ENCODE assay signal across 22 cellular contexts in the genomic region with DNA sequence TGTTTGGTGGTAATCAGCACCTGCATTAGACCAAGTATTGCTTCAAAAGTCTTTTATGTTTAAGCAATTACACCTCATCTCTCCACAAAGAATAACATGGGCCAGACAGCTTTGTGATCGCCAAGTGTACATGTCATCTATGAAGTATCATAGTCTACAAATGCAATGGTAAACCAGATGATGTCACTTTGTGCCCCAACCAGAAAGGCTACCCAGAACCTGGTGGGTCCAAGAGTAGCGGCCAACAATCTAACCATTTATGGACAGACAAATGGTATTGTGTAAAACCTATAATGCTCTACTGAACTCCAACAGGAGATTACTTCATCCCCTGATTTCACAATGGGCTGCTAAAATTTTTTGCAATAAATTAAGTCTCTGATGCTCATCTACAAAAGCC.
DNase-seq lines count a peak whose midpoint lies in the region; TF ChIP-seq lines count a peak whose summit lies in the region.
"Had no signal": no experiment of that assay in that cellular context is flagged by ENCODE, and none has a peak within 500 bp of the region (broad histone marks: within the 10 kb centered on the region; RNA-seq: fewer than 3 reads in every experiment).

No MANE protein-coding gene starts in this region.

- intact Hi-C loops in adrenal gland (cut with DNase I), result no loop called here
- intact Hi-C loops in activated naive CD4-positive, alpha-beta T cell treated with anti-CD3 and anti-CD28 coated beads for 36 hours (cut with micrococcal nuclease), result no loop called here

- H2AFZ ChIP-seq in GM23248, result no peak overlapping the region

- no peaks in the 10 kb centered on the region for H4K20me1 ChIP-seq in GM23248 (ENCODE audit: insufficient read depth)

- no peak overlapping the region for H3K4me3 Mint-ChIP-seq in activated naive CD4-positive, alpha-beta T cell treated with anti-CD3 and anti-CD28 coated beads for 36 hours
- H3K4me3 Mint-ChIP-seq: activated CD4-positive, alpha-beta T cell treated with anti-CD3 and anti-CD28 coated beads, Interleukin-2, amount 10 ng/mL, durations not matched to agents 24 days and 14 days; dendritic cell treated with granulocyte-macrophage colony-stimulating factor and Interleukin-4, amounts not matched to agents 40 ng/mL and 50 ng/mL, for 4 days; immature natural killer cell; memory B cell; naive B cell had no signal

- H3K9me3 Mint-ChIP-seq in activated naive CD4-positive, alpha-beta T cell treated with anti-CD3 and anti-CD28 coated beads for 36 hours, result no peaks in the 10 kb centered on the region
- H3K9me3 Mint-ChIP-seq: activated CD4-positive, alpha-beta T cell treated with anti-CD3 and anti-CD28 coated beads, Interleukin-2, amount 10 ng/mL, durations not matched to agents 24 days and 14 days; dendritic cell treated with granulocyte-macrophage colony-stimulating factor and Interleukin-4, amounts not matched to agents 40 ng/mL and 50 ng/mL, for 4 days; immature natural killer cell; memory B cell; naive B cell had no signal

- H3K27me3 ChIP-seq in GM23248 (replicated peaks; ENCODE audit: insufficient read depth) (no peaks in the 10 kb centered on the region), adrenal gland (no peaks in the 10 kb centered on the region)
- H3K27me3 ChIP-seq: ascending aorta, heart right ventricle, ovary had no signal

- H3K27ac ChIP-seq in GM23248 (no peak overlapping the region), adrenal gland (no peak overlapping the region)
- H3K27ac ChIP-seq: ascending aorta, heart right ventricle, ovary had no signal

- no peak for TF ChIP-seq CTCF in cardiac fibroblast (IDR thresholded peaks at IDR 0.05; ENCODE audit: low read depth, low read length)
- TF ChIP-seq CTCF in adrenal gland (IDR thresholded peaks at IDR 0.05), result no peak

- CTCF ChIA-PET in activated naive CD4-positive, alpha-beta T cell treated with anti-CD3 and anti-CD28 coated beads for 36 hours (lab: Charles Lee), result no interaction called here

- H3K36me3 Mint-ChIP-seq in activated naive CD4-positive, alpha-beta T cell treated with anti-CD3 and anti-CD28 coated beads for 36 hours (ENCODE audit: low read depth), result peaks cover 14% of the 10 kb centered on the region

- H3K4me1 ChIP-seq in GM23248 (ENCODE audit: insufficient read depth) (peaks cover 13% of the 10 kb centered on the region), adrenal gland (replicated peaks in 1 of 2) (no peaks in the 10 kb centered on the region)
- H3K4me1 ChIP-seq: heart right ventricle had no signal

- WGBS in GM23248 (ENCODE audit: low coverage in 1 of 2, low lambda C conversion rate in 2 of 2, missing lambda C conversion rate in 2 of 2), 2 experiments, result 98% methylated on average over 2 of the region's 2 CpGs
- 91 to 97% (median 94%) methylated on average over 2 of the region's 2 CpGs for WGBS in adrenal gland, 4 donors

- H3K4me3 ChIP-seq in GM23248 (no peak overlapping the region), cardiac fibroblast (replicated peaks in 1 of 2; ENCODE audit: low read depth in 2 of 2, low read length in 2 of 2) (no peak overlapping the region), adrenal gland (no peak overlapping the region)
- H3K4me3 ChIP-seq: ascending aorta, heart right ventricle, ovary had no signal

- DNase-seq in GM23248 (peak; percentile 42), NOMO-1 treated with dmso at 0.1 percent for 144 hours (lab: John Stamatoyannopoulos, UW; ENCODE audit: unreplicated experiment) (peak; percentile 48), cardiac fibroblast (ENCODE audit: low read depth in 2 of 2) (peak; percentile 27 to 77), kidney glomerular epithelial cell (lab: John Stamatoyannopoulos, UW) (peak; percentile 81), adrenal gland (no peak), ecto neural progenitor cell (ENCODE audit: low spot score) (no peak)
- no peak for DNase-seq in activated naive CD4-positive, alpha-beta T cell treated with anti-CD3 and anti-CD28 coated beads for 36 hours
- no peak for DNase-seq in stimulated activated CD4-positive, alpha-beta T cell treated with anti-CD3 and anti-CD28 coated beads, Interleukin-12 subunit alpha, Interleukin-12 subunit beta, amount 100 ng/mL, for 4 hours
- DNase-seq: activated CD4-positive, alpha-beta T cell treated with anti-CD3 and anti-CD28 coated beads, Interleukin-2, amount 10 ng/mL, durations not matched to agents 24 days and 14 days; activated CD8-positive, alpha-beta memory T cell treated with anti-CD3 and anti-CD28 coated beads, Interleukin-2, amount 50 U/mL, for 4 hours; activated gamma-delta T cell treated with Interleukin-2 at 50 U/mL for 16 hours; DND-41; heart right ventricle; immature natural killer cell; naive B cell; NCI-H1105; NCI-H69; ovary; stimulated activated CD4-positive, alpha-beta T cell treated with anti-CD3 and anti-CD28 coated beads, Interleukin-1b, Interleukin-23, amount 100 ng/mL, for 48 hours had no signal

- in situ Hi-C loops in GM23248 (cut with MboI), result no loop called here

- H3K9me3 ChIP-seq in GM23248 (ENCODE audit: low read depth) (no peaks in the 10 kb centered on the region), adrenal gland (replicated peaks in 1 of 3) (no peaks in the 10 kb centered on the region)
- H3K9me3 ChIP-seq: ascending aorta, heart right ventricle, ovary had no signal

- no peak overlapping the region for H3K4me2 ChIP-seq in GM23248 (ENCODE audit: unreplicated experiment)

- no peak overlapping the region for H3K27ac Mint-ChIP-seq in activated naive CD4-positive, alpha-beta T cell treated with anti-CD3 and anti-CD28 coated beads for 36 hours
- H3K27ac Mint-ChIP-seq: activated CD4-positive, alpha-beta T cell treated with anti-CD3 and anti-CD28 coated beads, Interleukin-2, amount 10 ng/mL, durations not matched to agents 24 days and 14 days; dendritic cell treated with granulocyte-macrophage colony-stimulating factor and Interleukin-4, amounts not matched to agents 40 ng/mL and 50 ng/mL, for 4 days; immature natural killer cell; memory B cell; naive B cell had no signal

- H3K9me2 ChIP-seq in GM23248 (ENCODE audit: insufficient read depth), result no peaks in the 10 kb centered on the region; the same call in 1 of the 2 replicates

- peaks cover 13% of the 10 kb centered on the region for H3F3A ChIP-seq in GM23248 (ENCODE audit: insufficient read depth)

- H3K9ac ChIP-seq in GM23248, result no peak overlapping the region

- no peaks in the 10 kb centered on the region for H3K4me1 Mint-ChIP-seq in activated naive CD4-positive, alpha-beta T cell treated with anti-CD3 and anti-CD28 coated beads for 36 hours (ENCODE audit: low read depth)
- H3K4me1 Mint-ChIP-seq: activated CD4-positive, alpha-beta T cell treated with anti-CD3 and anti-CD28 coated beads, Interleukin-2, amount 10 ng/mL, durations not matched to agents 24 days and 14 days; memory B cell; naive B cell had no signal

- H3K36me3 ChIP-seq in GM23248 (ENCODE audit: low read depth) (no peaks in the 10 kb centered on the region), adrenal gland (replicated peaks in 1 of 2) (no peaks in the 10 kb centered on the region)
- H3K36me3 ChIP-seq: ascending aorta, ovary had no signal

- no peak for TF ChIP-seq POLR2A in adrenal gland (IDR thresholded peaks at IDR 0.05)

- H3K79me2 ChIP-seq in GM23248 (ENCODE audit: insufficient read depth), result no peaks in the 10 kb centered on the region

- H3K27me3 Mint-ChIP-seq in activated naive CD4-positive, alpha-beta T cell treated with anti-CD3 and anti-CD28 coated beads for 36 hours (ENCODE audit: low read depth), result no peaks in the 10 kb centered on the region
- H3K27me3 Mint-ChIP-seq: activated CD4-positive, alpha-beta T cell treated with anti-CD3 and anti-CD28 coated beads, Interleukin-2, amount 10 ng/mL, durations not matched to agents 24 days and 14 days; dendritic cell treated with granulocyte-macrophage colony-stimulating factor and Interleukin-4, amounts not matched to agents 40 ng/mL and 50 ng/mL, for 4 days; memory B cell; naive B cell had no signal

Comparison
In these comparisons a context has a peak if more than half of its experiments do, and no peak if none do; other contexts are left out.
1. DNase-seq: peak in GM23248 (single experiment), NOMO-1 treated with dmso at 0.1 percent for 144 hours (single experiment), cardiac fibroblast (2 of 2) and kidney glomerular epithelial cell (single experiment); none in adrenal gland (0 of 7), activated naive CD4-positive, alpha-beta T cell treated with anti-CD3 and anti-CD28 coated beads for 36 hours (single experiment), stimulated activated CD4-positive, alpha-beta T cell treated with anti-CD3 and anti-CD28 coated beads, Interleukin-12 subunit alpha, Interleukin-12 subunit beta, amount 100 ng/mL, for 4 hours (single experiment) and ecto neural progenitor cell (single experiment).